In the genomic region with DNA sequence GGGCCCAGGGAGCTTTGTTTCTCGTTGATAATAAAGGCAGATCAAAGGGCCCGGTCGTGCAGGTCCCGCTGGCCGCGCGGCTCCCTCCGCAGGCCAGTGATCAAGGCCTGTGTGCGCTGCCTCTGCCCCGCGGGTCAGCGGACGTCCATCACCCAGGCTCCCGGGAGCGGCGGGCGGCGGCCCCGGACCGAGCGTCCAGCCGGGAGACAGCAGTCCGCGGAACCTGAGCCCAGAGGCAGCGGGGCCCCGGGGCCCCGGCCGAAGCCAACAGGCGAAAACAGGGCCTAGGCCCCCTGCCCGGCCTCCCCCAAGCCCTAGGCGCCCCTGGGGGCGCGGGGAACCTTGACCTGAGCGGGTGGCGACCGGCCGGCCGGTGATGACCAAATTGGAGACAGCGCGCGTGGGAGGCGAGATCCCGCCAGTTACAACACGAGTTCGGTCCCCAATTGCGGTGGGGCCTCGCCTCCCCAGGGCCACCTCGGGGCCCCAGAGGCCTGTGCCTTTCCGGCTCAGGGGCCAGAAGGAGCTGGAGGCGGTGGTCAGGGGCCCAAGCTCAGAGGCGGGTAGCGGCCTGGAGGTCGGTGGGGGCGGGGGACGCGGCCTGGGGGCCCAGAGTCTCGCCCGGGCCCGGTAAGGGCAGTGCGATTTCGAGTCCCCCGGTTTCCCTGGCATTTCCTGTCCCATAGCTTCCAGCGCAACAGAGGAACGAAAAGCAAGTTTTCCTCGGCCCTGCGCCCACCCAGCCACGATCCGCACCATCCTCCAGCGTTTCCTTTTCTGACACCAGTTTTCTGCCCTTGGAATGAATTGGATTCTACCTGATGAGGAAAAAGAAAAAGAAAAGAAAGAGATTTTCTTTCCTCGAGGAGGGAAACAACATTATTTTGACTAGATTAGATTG, we compare ENCODE assay signal across 10 cellular contexts. TPM values are rescaled to one million over a fixed set of nuclear protein-coding genes. Genes with fewer than 3 reads are reported as not detected.
DNase-seq lines count a peak whose midpoint lies in the region; ATAC-seq, FAIRE-seq and TF ChIP-seq lines count a peak whose summit lies in the region.
"Had no signal": no experiment of that assay in that cellular context is flagged by ENCODE, and none has a peak within 500 bp of the region (broad histone marks: within the 10 kb centered on the region; RNA-seq: fewer than 3 reads in every experiment).

No MANE protein-coding gene starts in this region.

- H3K4me3 ChIP-seq in A673 (ENCODE audit: low read depth, low read length, poor library complexity, severe bottlenecking) (peak overlapping the region; percentile 8), kidney (ENCODE audit: low read length in 2 of 2) (no peak overlapping the region), PC-9 (no peak overlapping the region)

- FAIRE-seq in kidney (lab: Jason Lieb, UNC): no peak

- H3K4me1 ChIP-seq in A673 (ENCODE audit: insufficient read depth, low read length, poor library complexity, severe bottlenecking) (peaks cover 29% of the 10 kb centered on the region), kidney (ENCODE audit: control insufficient read depth in 1 of 2, insufficient read depth in 1 of 2, low read depth in 1 of 2, low read length in 2 of 2) (peaks cover 5 to 11% of the 10 kb centered on the region in 2 donors), PC-9 (replicated peaks; ENCODE audit: insufficient read depth) (peaks cover 4% of the 10 kb centered on the region; the same call in 1 of the 2 replicates)

- no peaks in the 10 kb centered on the region for H3K9me2 ChIP-seq in PC-9 (ENCODE audit: insufficient read depth)

- H3K27ac ChIP-seq in A673 (ENCODE audit: low read depth, low read length, poor library complexity, severe bottlenecking): no peak overlapping the region
- no peak overlapping the region for H3K27ac ChIP-seq in kidney (ENCODE audit: low read depth in 2 of 2, low read length in 2 of 2)
- H3K27ac ChIP-seq in PC-9: no peak overlapping the region

- no peaks in the 10 kb centered on the region for H4K20me1 ChIP-seq in PC-9 (ENCODE audit: insufficient read depth)

- H3K4me2 ChIP-seq in PC-9: no peak overlapping the region

- peaks cover 64% of the 10 kb centered on the region for H3K27me3 Mint-ChIP-seq in activated CD8-positive, alpha-beta T cell treated with anti-CD3 and anti-CD28 coated beads for 36 hours

- CTCF ChIA-PET in A673 (lab: Charles Lee) (interaction anchor here (0.5 to 1.5 kb wide), 4 partner anchors 48 to 940 kb away, joined by 3 to 8 read pairs (median 6); no protein-coding TSS in a partner anchor), PC-9 (lab: Charles Lee) (interaction anchor here (0.5 to 1.7 kb wide), 25 partner anchors 9 to 1124 kb away, joined by 3 to 20 read pairs (median 4); partner anchors contain the start of gene OLA1)
- CTCF ChIA-PET in activated CD8-positive, alpha-beta T cell treated with anti-CD3 and anti-CD28 coated beads for 36 hours (lab: Charles Lee): interaction anchor here (0.7 to 2.9 kb wide), 50 partner anchors 10 to 1756 kb away, joined by 3 to 36 read pairs (median 4); partner anchors contain the start of gene OLA1

- no peak overlapping the region for H3K27ac Mint-ChIP-seq in activated CD8-positive, alpha-beta T cell treated with anti-CD3 and anti-CD28 coated beads for 36 hours

- H3K4me1 Mint-ChIP-seq in activated CD8-positive, alpha-beta T cell treated with anti-CD3 and anti-CD28 coated beads for 36 hours (ENCODE audit: low read depth): peaks cover 29% of the 10 kb centered on the region

- intact Hi-C loops in A673 (cut with micrococcal nuclease; ENCODE audit: unreplicated experiment) (loop anchor here (2.0 to 10.0 kb wide), 11 partner anchors 182 to 1526 kb away; no protein-coding TSS in a partner anchor), kidney (cut with DNase I) (no loop called here), PC-9 (cut with micrococcal nuclease; ENCODE audit: unreplicated experiment) (loop anchor here (1.0 to 10.0 kb wide), 11 partner anchors 183 to 1126 kb away; partner anchors contain the start of gene SP3)
- intact Hi-C loops in activated CD8-positive, alpha-beta T cell treated with anti-CD3 and anti-CD28 coated beads for 36 hours (cut with micrococcal nuclease): loop anchor here (5.0 to 10.0 kb wide), 3 partner anchors 203 to 938 kb away; partner anchors contain the start of gene SP3

- no peaks in the 10 kb centered on the region for H3K9me3 Mint-ChIP-seq in activated CD8-positive, alpha-beta T cell treated with anti-CD3 and anti-CD28 coated beads for 36 hours

- DNase-seq in A673 (ENCODE audit: low spot score): no peak
- DNase-seq in GM03348 (ENCODE audit: low spot score): peak; percentile 44
- DNase-seq in activated CD8-positive, alpha-beta T cell treated with anti-CD3 and anti-CD28 coated beads for 36 hours: no peak
- peak; percentile 70 for DNase-seq in kidney
- DNase-seq in SHP77 treated with DMSO at 0.1 percent for 48 hours (lab: John Stamatoyannopoulos, UW): no peak
- DNase-seq in PC-9: no peak
- DNase-seq in activated CD4-positive, CD25-positive, alpha-beta regulatory T cell treated with anti-CD3 and anti-CD28 coated beads, Interleukin-2, amount 50 U/mL, for 72 hours: no peak
- no peak for DNase-seq in NCI-H69 (lab: John Stamatoyannopoulos, UW)

- BruUV-seq in A673 (replicated peaks; lab: Mats Ljungman, UMichigan) (no TSS peak), PC-9 (replicated peaks; lab: Mats Ljungman, UMichigan) (no TSS peak)

- no peaks in the 10 kb centered on the region for H3K36me3 Mint-ChIP-seq in activated CD8-positive, alpha-beta T cell treated with anti-CD3 and anti-CD28 coated beads for 36 hours (ENCODE audit: low read depth)

- no peaks in the 10 kb centered on the region for H3K36me3 ChIP-seq in A673 (ENCODE audit: insufficient read depth, low read length, poor library complexity, severe bottlenecking)
- H3K36me3 ChIP-seq in kidney (ENCODE audit: control insufficient read depth in 1 of 2, insufficient read depth in 2 of 2, low read length in 2 of 2): no peaks in the 10 kb centered on the region
- H3K36me3 ChIP-seq in PC-9 (ENCODE audit: low read depth): no peaks in the 10 kb centered on the region

- H3K27me3 ChIP-seq in A673 (replicated peaks; ENCODE audit: insufficient read depth, low read depth, low read length, poor library complexity): peaks cover 76% of the 10 kb centered on the region
- no peaks in the 10 kb centered on the region for H3K27me3 ChIP-seq in PC-9 (ENCODE audit: insufficient read depth, low read depth)

- POLR2A ChIA-PET in A673 (lab: Charles Lee; ENCODE audit: low non-redundant PET) (no interaction called here), PC-9 (lab: Charles Lee; ENCODE audit: unreplicated experiment) (interaction anchor here (0.6 kb wide), 1 partner anchor 580 kb away, joined by 5 read pairs; no protein-coding TSS in a partner anchor)
- POLR2A ChIA-PET in activated CD8-positive, alpha-beta T cell treated with anti-CD3 and anti-CD28 coated beads for 36 hours (lab: Charles Lee): interaction anchor here (0.7 to 1.5 kb wide), 3 partner anchors 11 to 101 kb away, joined by 3 read pairs; partner anchors contain the start of gene OLA1

- H3K9ac ChIP-seq in kidney (ENCODE audit: low read length in 2 of 2): no peak overlapping the region

- H3K4me3 Mint-ChIP-seq in activated CD8-positive, alpha-beta T cell treated with anti-CD3 and anti-CD28 coated beads for 36 hours: peak overlapping the region; percentile 10

- H3K9me3 ChIP-seq in A673 (ENCODE audit: low read depth, low read length, poor library complexity, severe bottlenecking): no peaks in the 10 kb centered on the region
- H3K9me3 ChIP-seq in kidney (ENCODE audit: control insufficient read depth in 1 of 2, low read length in 2 of 2): peaks cover 0 to 4% of the 10 kb centered on the region in 2 donors
- H3K9me3 ChIP-seq in PC-9 (ENCODE audit: insufficient read depth, low read depth): no peaks in the 10 kb centered on the region

- peaks cover 4% of the 10 kb centered on the region; the same call in 1 of the 2 replicates for H3F3A ChIP-seq in PC-9 (ENCODE audit: insufficient read depth, low read depth)

- TF ChIP-seq CTCF in A673 (conservative IDR thresholded peaks at IDR 0.05; ENCODE audit: low read depth, low read length): no peak
- TF ChIP-seq CTCF in activated CD8-positive, alpha-beta T cell treated with anti-CD3 and anti-CD28 coated beads for 36 hours (IDR thresholded peaks at IDR 0.05): no peak
- TF ChIP-seq CTCF in kidney (IDR thresholded peaks at IDR 0.05; ENCODE audit: borderline replicate concordance, extremely low read depth, insufficient read depth): no peak
- TF ChIP-seq CTCF in PC-9 (conservative IDR thresholded peaks at IDR 0.05): no peak

- ATAC-seq in activated CD8-positive, alpha-beta T cell treated with anti-CD3 and anti-CD28 coated beads for 36 hours: no peak

- no peaks in the 10 kb centered on the region for H3K79me2 ChIP-seq in PC-9 (ENCODE audit: low read depth)

- no peak overlapping the region for H2AFZ ChIP-seq in PC-9

RNA-seq across cellular contexts. Expression of gene SP9, which starts 5.9 kb away (rescaled TPM):
- total RNA-seq in A673 (2021) (0.11 and 0.15 TPM in 2 replicates), kidney (not detected), PC-9 (2021) (not detected in 2 replicates)
- not detected for total RNA-seq in activated CD8-positive, alpha-beta T cell treated with anti-CD3 and anti-CD28 coated beads for 36 hours
- not detected for polyA plus RNA-seq in kidney (ENCODE audit: insufficient read depth, low read depth, low replicate concordance)
- total RNA-seq: left cardiac atrium, subcutaneous adipose tissue had no signal

RNA-seq across cellular contexts. Expression of gene SCRN3, which starts 54.9 kb away (rescaled TPM):
- 27.4 and 28.6 TPM in 2 replicates for total RNA-seq in A673 (2021)
- total RNA-seq in activated CD8-positive, alpha-beta T cell treated with anti-CD3 and anti-CD28 coated beads for 36 hours: 10 to 100 TPM; 12.9 to 13.7 TPM
- 29.0 TPM for total RNA-seq in kidney
- 13.7 TPM for polyA plus RNA-seq in kidney (ENCODE audit: insufficient read depth, low read depth, low replicate concordance)
- 26.9 and 28.7 TPM in 2 replicates for total RNA-seq in PC-9 (2021)

Comparison
In these comparisons a context has a peak if more than half of its experiments do, and no peak if none do; other contexts are left out.
1. DNase-seq: peak in GM03348 (single experiment) and kidney (single experiment); none in A673 (single experiment), activated CD8-positive, alpha-beta T cell treated with anti-CD3 and anti-CD28 coated beads for 36 hours (single experiment), SHP77 treated with DMSO at 0.1 percent for 48 hours (single experiment), PC-9 (0 of 2), activated CD4-positive, CD25-positive, alpha-beta regulatory T cell treated with anti-CD3 and anti-CD28 coated beads, Interleukin-2, amount 50 U/mL, for 72 hours (single experiment) and NCI-H69 (single experiment).